ENCODE assay signal across 15 cellular contexts in the genomic region with DNA sequence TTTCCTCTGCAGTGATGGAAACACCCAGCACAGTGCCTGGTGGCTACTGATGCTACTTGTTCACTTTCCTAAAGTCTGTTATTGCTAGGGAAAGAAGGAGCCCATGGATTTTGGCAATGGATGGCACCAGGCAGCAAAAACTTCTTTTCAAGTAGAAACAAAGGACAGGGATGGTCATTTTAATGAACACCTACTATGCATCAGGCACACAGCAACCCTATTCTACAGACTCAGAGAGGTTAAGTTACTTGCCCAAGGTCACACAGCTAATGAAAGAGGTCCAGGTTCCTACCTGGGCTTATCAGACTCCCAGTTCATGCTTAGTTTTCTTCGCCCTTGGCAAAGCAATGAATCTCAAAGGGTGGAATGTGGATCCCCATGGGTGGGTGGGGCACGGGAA. TPM values are rescaled to one million over a fixed set of nuclear protein-coding genes. Genes with fewer than 3 reads are reported as not detected.
DNase-seq lines count a peak whose midpoint lies in the region; ATAC-seq, FAIRE-seq and TF ChIP-seq lines count a peak whose summit lies in the region.
"Had no signal": no experiment of that assay in that cellular context is flagged by ENCODE, and none has a peak within 500 bp of the region (broad histone marks: within the 10 kb centered on the region; RNA-seq: fewer than 3 reads in every experiment).

No MANE protein-coding gene starts in this region.

- FAIRE-seq in HepG2 (lab: Jason Lieb, UNC), result no peak
- no peak for FAIRE-seq in GM19239 (lab: Jason Lieb, UNC)

- H3K27ac Mint-ChIP-seq in T-helper 2 cell treated with Interferon-gamma antibody and Interleukin-4, amounts not matched to agents 5 μg/mL and 100 μg/mL, for 36 hours, result peak overlapping the region; percentile 23
- peak overlapping the region; percentile 48 for H3K27ac Mint-ChIP-seq in nephron progenitor cell
- H3K27ac Mint-ChIP-seq in activated CD8-positive, alpha-beta memory T cell treated with anti-CD3 and anti-CD28 coated beads, Interleukin-2, amount 10 ng/mL, durations not matched to agents 7 days and 5 days, result no peak overlapping the region
- H3K27ac Mint-ChIP-seq: CD4-positive, alpha-beta T cell; GM23338 had no signal

- no peak overlapping the region for H2AFZ ChIP-seq in HepG2 (ENCODE audit: low read length)

- no peak for TF ChIP-seq RAD21 in HepG2 (CRISPR knock-in tag; IDR thresholded peaks at IDR 0.05)

- no peak overlapping the region for H3K4me3 Mint-ChIP-seq in T-helper 2 cell treated with Interferon-gamma antibody and Interleukin-4, amounts not matched to agents 5 μg/mL and 100 μg/mL, for 36 hours
- H3K4me3 Mint-ChIP-seq in nephron progenitor cell, result no peak overlapping the region
- no peak overlapping the region for H3K4me3 Mint-ChIP-seq in activated CD8-positive, alpha-beta memory T cell treated with anti-CD3 and anti-CD28 coated beads, Interleukin-2, amount 10 ng/mL, durations not matched to agents 7 days and 5 days
- H3K4me3 Mint-ChIP-seq: CD4-positive, alpha-beta T cell; GM23338; H9 had no signal

- no peak for DNase-seq in T-helper 2 cell treated with Interferon-gamma antibody and Interleukin-4, amounts not matched to agents 5 μg/mL and 100 μg/mL, for 36 hours (ENCODE audit: low spot score)
- DNase-seq in T-helper 2 cell, result no peak
- DNase-seq in HepG2 (ENCODE audit: low spot score), result no peak
- no peak for DNase-seq in right lobe of liver
- no peak for DNase-seq in nephron progenitor cell
- no peak for DNase-seq in GM19239 (ENCODE audit: insufficient read length, low spot score)
- no peak for DNase-seq in NCI-H2171 (lab: John Stamatoyannopoulos, UW)
- no peak for DNase-seq in activated CD8-positive, alpha-beta memory T cell treated with anti-CD3 and anti-CD28 coated beads, Interleukin-2, amount 10 ng/mL, durations not matched to agents 7 days and 5 days
- DNase-seq: C1 segment of cervical spinal cord; Calu3; CD4-positive, alpha-beta T cell; DMS 273 treated with DMSO at 0.1 percent for 48 hours; H9 had no signal

- H3K27me3 ChIP-seq in HepG2 (ENCODE audit: control insufficient read depth in 1 of 2, insufficient read depth in 2 of 2, low read length in 2 of 2) (peaks cover 4 to 40% of the 10 kb centered on the region in 2 experiments; a peak in 3 of 5 replicates), right lobe of liver (no peaks in the 10 kb centered on the region)

- no peaks in the 10 kb centered on the region for H3K4me1 ChIP-seq in HepG2 (ENCODE audit: insufficient read depth, low read length)
- no peaks in the 10 kb centered on the region for H3K4me1 ChIP-seq in right lobe of liver

- H3K9me3 ChIP-seq in HepG2 (ENCODE audit: low read length), result no peaks in the 10 kb centered on the region
- H3K9me3 ChIP-seq in right lobe of liver, result no peaks in the 10 kb centered on the region

- no peaks in the 10 kb centered on the region for H4K20me1 ChIP-seq in HepG2 (ENCODE audit: insufficient read depth, low read length)

- in situ Hi-C loops in HepG2 (cut with HindIII; ENCODE audit: extremely low pct_ligation_motif_present, low pct_unique_long_range_greater_than_20kb), result loop anchor here (25.0 kb wide), 1 partner anchor 241 kb away; no protein-coding TSS in a partner anchor

- H3K9me3 Mint-ChIP-seq in T-helper 2 cell treated with Interferon-gamma antibody and Interleukin-4, amounts not matched to agents 5 μg/mL and 100 μg/mL, for 36 hours, result no peaks in the 10 kb centered on the region
- H3K9me3 Mint-ChIP-seq in nephron progenitor cell, result no peaks in the 10 kb centered on the region
- H3K9me3 Mint-ChIP-seq in activated CD8-positive, alpha-beta memory T cell treated with anti-CD3 and anti-CD28 coated beads, Interleukin-2, amount 10 ng/mL, durations not matched to agents 7 days and 5 days (ENCODE audit: low read depth), result no peaks in the 10 kb centered on the region
- H3K9me3 Mint-ChIP-seq: CD4-positive, alpha-beta T cell; GM23338; H9 had no signal

- TF ChIP-seq EP300 in HepG2 (IDR thresholded peaks at IDR 0.05; ENCODE audit: low read depth in 2 of 2, low read length in 2 of 2) (no peak), HepG2 (CRISPR knock-in tag; IDR thresholded peaks at IDR 0.05; ENCODE audit: borderline replicate concordance) (no peak)

- CTCF ChIA-PET in HepG2 (lab: Yijun Ruan, JAX; ENCODE audit: low intra/inter-chr PET ratio, low total read pairs), result no interaction called here
- CTCF ChIA-PET in activated CD8-positive, alpha-beta memory T cell treated with anti-CD3 and anti-CD28 coated beads, Interleukin-2, amount 10 ng/mL, durations not matched to agents 7 days and 5 days (lab: Charles Lee), result no interaction called here

- H3K36me3 ChIP-seq in HepG2 (replicated peaks in 1 of 2; ENCODE audit: control insufficient read depth in 1 of 2, insufficient read depth in 2 of 2, low read length in 2 of 2) (no peaks in the 10 kb centered on the region), right lobe of liver (no peaks in the 10 kb centered on the region)

- no peak overlapping the region for H3K4me2 ChIP-seq in HepG2 (ENCODE audit: low read depth, low read length)
- H3K4me2 ChIP-seq: GM23338 had no signal

- no peak for ATAC-seq in HepG2
- ATAC-seq in right lobe of liver, result no peak
- no peak for ATAC-seq in activated CD8-positive, alpha-beta memory T cell treated with anti-CD3 and anti-CD28 coated beads, Interleukin-2, amount 10 ng/mL, durations not matched to agents 7 days and 5 days
- ATAC-seq: GM23338 had no signal

- no peaks in the 10 kb centered on the region for H3K27me3 Mint-ChIP-seq in T-helper 2 cell treated with Interferon-gamma antibody and Interleukin-4, amounts not matched to agents 5 μg/mL and 100 μg/mL, for 36 hours (ENCODE audit: low read depth)
- peaks cover 12% of the 10 kb centered on the region for H3K27me3 Mint-ChIP-seq in nephron progenitor cell (ENCODE audit: low read depth, poor library complexity)
- H3K27me3 Mint-ChIP-seq in activated CD8-positive, alpha-beta memory T cell treated with anti-CD3 and anti-CD28 coated beads, Interleukin-2, amount 10 ng/mL, durations not matched to agents 7 days and 5 days, result peaks cover 7% of the 10 kb centered on the region

- H3K36me3 Mint-ChIP-seq in T-helper 2 cell treated with Interferon-gamma antibody and Interleukin-4, amounts not matched to agents 5 μg/mL and 100 μg/mL, for 36 hours (ENCODE audit: low read depth), result no peaks in the 10 kb centered on the region
- H3K36me3 Mint-ChIP-seq in nephron progenitor cell (ENCODE audit: low read depth), result no peaks in the 10 kb centered on the region
- H3K36me3 Mint-ChIP-seq in activated CD8-positive, alpha-beta memory T cell treated with anti-CD3 and anti-CD28 coated beads, Interleukin-2, amount 10 ng/mL, durations not matched to agents 7 days and 5 days, result peaks cover 2% of the 10 kb centered on the region

- intact Hi-C loops in HepG2 (cut with micrococcal nuclease; ENCODE audit: unreplicated experiment) (no loop called here), right lobe of liver (cut with DNase I) (no loop called here)

- no peaks in the 10 kb centered on the region for H3K79me2 ChIP-seq in HepG2 (ENCODE audit: insufficient read depth, low read length)

- POLR2A ChIA-PET in HepG2 (lab: Yijun Ruan, JAX), result no interaction called here

- H3K4me3 ChIP-seq in HepG2 (replicated peaks in 1 of 3; ENCODE audit: insufficient read depth in 1 of 3, low read depth in 2 of 3, low read length in 3 of 3) (no peak overlapping the region), right lobe of liver (no peak overlapping the region)
- H3K4me3 ChIP-seq: GM23338 had no signal

- no peak overlapping the region for H3K9ac ChIP-seq in HepG2 (ENCODE audit: insufficient read depth, low read depth, low read length)

- 25% methylated on average over 2 of the region's 2 CpGs for WGBS in HepG2 (ENCODE audit: low lambda C conversion rate)
- WGBS in right lobe of liver (ENCODE audit: insufficient coverage, low coverage, low lambda C conversion rate, missing lambda C conversion rate), result no CpG with 5 or more reads among the region's 2 CpGs

- H3K4me1 Mint-ChIP-seq in T-helper 2 cell treated with Interferon-gamma antibody and Interleukin-4, amounts not matched to agents 5 μg/mL and 100 μg/mL, for 36 hours (ENCODE audit: low read depth), result peaks cover 34% of the 10 kb centered on the region
- H3K4me1 Mint-ChIP-seq in nephron progenitor cell, result peaks cover 76% of the 10 kb centered on the region
- peaks cover 44% of the 10 kb centered on the region for H3K4me1 Mint-ChIP-seq in activated CD8-positive, alpha-beta memory T cell treated with anti-CD3 and anti-CD28 coated beads, Interleukin-2, amount 10 ng/mL, durations not matched to agents 7 days and 5 days

- BruUV-seq in HepG2 (replicated peaks; lab: Mats Ljungman, UMichigan), result no TSS peak

- no peak for TF ChIP-seq POLR2A in HepG2 (IDR thresholded peaks at IDR 0.05; ENCODE audit: insufficient read depth in 1 of 2, low read depth in 2 of 2, low read length in 2 of 2)
- no peak for TF ChIP-seq POLR2A in right lobe of liver (IDR thresholded peaks at IDR 0.05)

- TF ChIP-seq CTCF in HepG2 (CRISPR knock-in tag; IDR thresholded peaks at IDR 0.05) (no peak), right lobe of liver (IDR thresholded peaks at IDR 0.05) (no peak), nephron progenitor cell (IDR thresholded peaks at IDR 0.05) (no peak)

- H3K27ac ChIP-seq in HepG2 (ENCODE audit: extremely low read length, insufficient read depth, low read length) (no peak overlapping the region), right lobe of liver (no peak overlapping the region)
- H3K27ac ChIP-seq: 22Rv1 had no signal

RNA-seq across cellular contexts. Expression of a gene that starts 36.9 kb away (rescaled TPM):
- not detected in 2 replicates for total RNA-seq in HepG2 (2016; rRNA removed; fragmentation: Illumina TruSeq; extraction: Trizol)
- not detected in 2 replicates for total RNA-seq in HepG2 (2016; cell fraction: cytosol; rRNA removed; fragmentation: Illumina TruSeq; extraction: Trizol; ENCODE audit: low read depth)
- not detected in 2 replicates for total RNA-seq in HepG2 (2016; cell fraction: insoluble cytoplasmic fraction; rRNA removed; fragmentation: Illumina TruSeq; extraction: Trizol)
- total RNA-seq in HepG2 (2016; cell fraction: membrane; rRNA removed; fragmentation: Illumina TruSeq; extraction: Trizol), result not detected in 2 replicates
- total RNA-seq in HepG2 (2016; cell fraction: nucleus; rRNA removed; fragmentation: Illumina TruSeq; extraction: Trizol), result not detected in 2 replicates
- 0.05 and 0.24 TPM in 2 replicates for polyA plus RNA-seq in HepG2 (2011; rRNA removed)
- polyA plus RNA-seq in HepG2 (2011; cell fraction: cytosol; rRNA removed), result 0.13 and 0.16 TPM in 2 replicates
- polyA plus RNA-seq in HepG2 (2011; cell fraction: nucleus; rRNA removed), result 0.33 TPM in 1 of 2 replicates, not detected in the other
- polyA plus RNA-seq in HepG2 (2012), result 0.19 TPM in 1 of 2 replicates, not detected in the other
- polyA plus RNA-seq in HepG2 (2016; cell fraction: cytosol; fragmentation: Illumina TruSeq; extraction: Trizol; ENCODE audit: low read depth), result not detected in 2 replicates
- polyA plus RNA-seq in HepG2 (2016; cell fraction: insoluble cytoplasmic fraction; fragmentation: Illumina TruSeq; extraction: Trizol; ENCODE audit: low read depth), result not detected in 2 replicates
- polyA plus RNA-seq in HepG2 (2016; cell fraction: membrane; fragmentation: Illumina TruSeq; extraction: Trizol; ENCODE audit: low read depth), result not detected in 2 replicates
- polyA plus RNA-seq in HepG2 (2016; cell fraction: nucleus; fragmentation: Illumina TruSeq; extraction: Trizol; ENCODE audit: insufficient read depth, low read depth), result not detected in 2 replicates
- 0.52 and 13.0 TPM in 2 replicates for polyA minus RNA-seq in HepG2 (2011; rRNA and poly(A)+ RNA removed; ENCODE audit: low replicate concordance)
- polyA minus RNA-seq in HepG2 (2011; cell fraction: cytosol; rRNA and poly(A)+ RNA removed), result not detected in 2 replicates
- polyA minus RNA-seq in HepG2 (2011; cell fraction: nucleus; rRNA and poly(A)+ RNA removed), result not detected in 2 replicates
- 10 to 100 TPM; 18.9 to 69.4 (median 48.6) TPM for total RNA-seq in right lobe of liver
- total RNA-seq in activated CD8-positive, alpha-beta memory T cell treated with anti-CD3 and anti-CD28 coated beads, Interleukin-2, amount 10 ng/mL, durations not matched to agents 7 days and 5 days, result 100 to 1,000 TPM in 1 of 2 experiments, 10 to 100 TPM in 1; 90.2 to 285 TPM

Comparison
In these comparisons a context has a peak if more than half of its experiments do, and no peak if none do; other contexts are left out.
1. RNA of a gene that starts 36.9 kb away (total RNA-seq): 90.2 to 285 TPM in activated CD8-positive, alpha-beta memory T cell treated with anti-CD3 and anti-CD28 coated beads, Interleukin-2, amount 10 ng/mL, durations not matched to agents 7 days and 5 days and 18.9 to 69.4 TPM in right lobe of liver; not detected in HepG2; every median in the first group is over 10 times any median in the second.